ENCODE assay signal across 18 cellular contexts in the genomic region with DNA sequence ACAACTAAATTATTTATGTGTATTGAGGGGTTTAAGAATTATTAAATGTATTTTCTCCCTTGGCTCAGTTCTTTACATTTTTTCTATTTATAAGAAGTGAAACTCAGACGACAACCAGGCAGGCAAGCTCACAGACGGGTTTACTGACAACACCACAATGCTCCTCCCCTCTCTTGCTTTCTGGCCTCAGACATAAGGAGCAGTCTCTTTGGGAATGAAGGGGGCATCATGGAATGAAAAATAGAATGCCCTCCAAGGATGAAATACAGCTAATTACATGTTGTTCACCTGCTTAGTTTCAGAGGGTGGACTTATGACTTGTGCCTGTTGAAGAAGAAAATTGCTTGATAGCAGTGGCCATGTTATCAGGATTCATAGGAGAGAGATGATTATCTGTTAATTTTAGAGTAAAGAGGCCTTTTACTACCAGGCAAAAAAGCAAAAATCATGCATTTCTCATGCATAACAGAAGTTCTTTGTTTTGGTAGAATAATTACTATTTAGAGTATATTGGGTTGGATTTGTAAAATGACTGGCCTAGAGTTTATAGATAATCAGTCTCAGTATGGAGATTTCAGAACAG.
"Had no signal": no experiment of that assay in that cellular context is flagged by ENCODE, and none has a peak within 500 bp of the region (broad histone marks: within the 10 kb centered on the region; RNA-seq: fewer than 3 reads in every experiment).

No MANE protein-coding gene starts in this region.

- H3K27me3 Mint-ChIP-seq: activated CD4-positive, alpha-beta T cell treated with anti-CD3 and anti-CD28 coated beads, Interleukin-2, amount 10 ng/mL, durations not matched to agents 24 days and 14 days; activated naive CD8-positive, alpha-beta T cell; effector memory CD8-positive, alpha-beta T cell; naive thymus-derived CD4-positive, alpha-beta T cell had no signal

- H3K36me3 Mint-ChIP-seq: activated naive CD8-positive, alpha-beta T cell; naive thymus-derived CD4-positive, alpha-beta T cell; stimulated activated effector memory CD8-positive, alpha-beta T cell treated with anti-CD3 and anti-CD28 coated beads, Interleukin-12 subunit alpha, Interleukin-12 subunit beta, amount 100 ng/mL, for 72 hours had no signal

- H3K4me1 Mint-ChIP-seq: activated CD4-positive, alpha-beta T cell treated with anti-CD3 and anti-CD28 coated beads, Interleukin-2, amount 10 ng/mL, durations not matched to agents 24 days and 14 days; naive thymus-derived CD4-positive, alpha-beta T cell; stimulated activated effector memory CD8-positive, alpha-beta T cell treated with anti-CD3 and anti-CD28 coated beads, Interleukin-12 subunit alpha, Interleukin-12 subunit beta, amount 100 ng/mL, for 72 hours had no signal

- H3K9me3 ChIP-seq: lower lobe of right lung, neutrophil had no signal

- H3K4me3 Mint-ChIP-seq: activated CD4-positive, alpha-beta T cell treated with anti-CD3 and anti-CD28 coated beads, Interleukin-2, amount 10 ng/mL, durations not matched to agents 24 days and 14 days; activated naive CD8-positive, alpha-beta T cell; activated T-cell treated with anti-CD3 and anti-CD28 coated beads, Interleukin-2, amount 50 U/mL, for 72 hours; effector memory CD8-positive, alpha-beta T cell; naive thymus-derived CD4-positive, alpha-beta T cell; stimulated activated effector memory CD8-positive, alpha-beta T cell treated with anti-CD3 and anti-CD28 coated beads, Interleukin-12 subunit alpha, Interleukin-12 subunit beta, amount 100 ng/mL, for 72 hours had no signal

- H3K9ac ChIP-seq: parathyroid adenoma had no signal

- H3K36me3 ChIP-seq: brain microvascular endothelial cell, lower lobe of right lung, neutrophil had no signal

- H3K4me3 ChIP-seq: lower lobe of right lung had no signal

- H3K27ac Mint-ChIP-seq: activated CD4-positive, alpha-beta T cell treated with anti-CD3 and anti-CD28 coated beads, Interleukin-2, amount 10 ng/mL, durations not matched to agents 24 days and 14 days; activated naive CD8-positive, alpha-beta T cell; activated T-cell treated with anti-CD3 and anti-CD28 coated beads, Interleukin-2, amount 50 U/mL, for 72 hours; effector memory CD8-positive, alpha-beta T cell; naive thymus-derived CD4-positive, alpha-beta T cell; stimulated activated effector memory CD8-positive, alpha-beta T cell treated with anti-CD3 and anti-CD28 coated beads, Interleukin-12 subunit alpha, Interleukin-12 subunit beta, amount 100 ng/mL, for 72 hours had no signal

- DNase-seq: activated CD4-positive, alpha-beta T cell treated with anti-CD3 and anti-CD28 coated beads, Interleukin-2, amount 10 ng/mL, durations not matched to agents 24 days and 14 days; activated CD4-positive, CD25-positive, alpha-beta regulatory T cell; activated CD8-positive, alpha-beta memory T cell treated with anti-CD3 and anti-CD28 coated beads, Interleukin-2, amount 50 U/mL, for 48 hours; activated gamma-delta T cell; activated T-cell treated with anti-CD3 and anti-CD28 coated beads, Interleukin-2, amount 50 U/mL, for 72 hours; brain microvascular endothelial cell; cerebellar nuclear complex; dermis blood vessel endothelial cell; effector memory CD8-positive, alpha-beta T cell; head of caudate nucleus; lower lobe of right lung; midbrain; naive thymus-derived CD4-positive, alpha-beta T cell; T-helper 2 cell had no signal

- H3K27me3 ChIP-seq: brain microvascular endothelial cell, neutrophil had no signal

- H3K79me2 ChIP-seq: parathyroid adenoma had no signal

- H2AFZ ChIP-seq: parathyroid adenoma had no signal

- H3K4me1 ChIP-seq: lower lobe of right lung, parathyroid adenoma had no signal

- H3K9me3 Mint-ChIP-seq: activated CD4-positive, alpha-beta T cell treated with anti-CD3 and anti-CD28 coated beads, Interleukin-2, amount 10 ng/mL, durations not matched to agents 24 days and 14 days; stimulated activated effector memory CD8-positive, alpha-beta T cell treated with anti-CD3 and anti-CD28 coated beads, Interleukin-12 subunit alpha, Interleukin-12 subunit beta, amount 100 ng/mL, for 72 hours had no signal

- ATAC-seq: activated T-cell treated with anti-CD3 and anti-CD28 coated beads, Interleukin-2, amount 50 U/mL, for 72 hours; effector memory CD8-positive, alpha-beta T cell; lower lobe of right lung; naive thymus-derived CD4-positive, alpha-beta T cell; stimulated activated effector memory CD8-positive, alpha-beta T cell treated with anti-CD3 and anti-CD28 coated beads, Interleukin-12 subunit alpha, Interleukin-12 subunit beta, amount 100 ng/mL, for 72 hours had no signal

- H3K27ac ChIP-seq: brain microvascular endothelial cell, lower lobe of right lung, neutrophil, parathyroid adenoma had no signal
